Comparison of ENCODE assay signal across 8 cellular contexts in the genomic region with DNA sequence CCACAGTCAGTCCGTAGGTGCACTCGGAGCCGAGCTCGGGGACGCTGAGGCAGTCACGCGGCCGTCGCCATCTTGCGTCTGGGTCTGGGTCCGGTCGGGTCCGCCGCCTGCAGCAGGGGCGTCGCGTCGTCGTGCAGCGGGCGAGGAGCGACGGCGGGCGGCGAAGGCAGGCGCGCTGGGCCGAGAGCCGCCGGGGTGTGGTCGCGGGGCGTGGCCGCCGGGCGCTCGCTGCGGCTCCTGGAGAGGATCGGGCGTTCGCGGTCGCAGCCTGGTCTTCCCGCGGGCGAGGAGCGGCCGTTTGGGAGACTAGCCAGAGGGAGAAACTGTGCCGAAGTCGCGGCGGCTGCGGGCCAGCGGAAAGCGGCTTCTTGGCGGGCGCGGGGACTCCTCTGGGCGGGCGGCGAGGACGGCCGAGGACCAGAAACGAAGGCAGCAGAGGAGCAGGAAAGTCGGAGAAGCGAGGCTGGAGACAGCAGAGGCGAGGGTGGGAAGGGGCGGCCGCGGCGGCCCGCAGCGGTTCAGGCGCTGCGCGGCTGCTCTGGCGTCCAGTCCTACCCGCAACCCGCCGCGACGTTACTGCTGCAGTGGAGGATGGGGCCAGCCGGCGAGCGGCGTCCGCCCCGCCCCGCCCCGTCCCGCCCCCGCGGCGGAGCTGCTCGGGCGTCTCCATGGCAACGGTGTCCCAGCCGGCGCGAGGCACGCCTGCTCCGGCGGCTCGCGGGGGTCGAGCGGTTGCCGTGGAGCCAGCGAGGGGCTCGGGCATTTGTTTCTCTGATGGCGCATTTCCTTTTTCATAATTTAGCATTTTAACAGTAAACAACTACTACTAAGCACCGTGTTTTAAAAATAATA. TPM values are rescaled to one million over a fixed set of nuclear protein-coding genes. Genes with fewer than 3 reads are reported as not detected.
DNase-seq lines count a peak whose midpoint lies in the region; ATAC-seq, FAIRE-seq and TF ChIP-seq lines count a peak whose summit lies in the region.

TSS of gene PNMA1 (minus strand) at position 581 of the 852 bp plus-strand sequence. CDS start 745 bp downstream, outside the sequence.

- WGBS in H1 (ENCODE audit: extremely low coverage in 1 of 2, insufficient coverage in 1 of 2, insufficient read length in 1 of 2, insufficient replicate concordance in 2 of 2, low coverage in 1 of 2, low lambda C conversion rate in 2 of 2, missing lambda C conversion rate in 1 of 2), 2 experiments: 2% methylated on average over 50 of the region's 113 CpGs; no CpG with 5 or more reads in 1 of the 2 experiments
- WGBS in mesendoderm (ENCODE audit: extremely low coverage, insufficient coverage, low lambda C conversion rate): no CpG with 5 or more reads among the region's 113 CpGs

- peak within 1 kb of the TSS; percentile 92 for H3K4me3 ChIP-seq in CD8-positive, alpha-beta T cell (ENCODE audit: low read depth, low read length)
- H3K4me3 ChIP-seq in H1 (ENCODE audit: extremely low read depth in 1 of 4, insufficient read depth in 2 of 4, low read depth in 3 of 4, low read length in 4 of 4) (peak within 1 kb of the TSS; percentile 88 to 98 (median 94)), mesendoderm (ENCODE audit: low read length) (peak within 1 kb of the TSS; percentile 49)

- H3K79me1 ChIP-seq in H1 (ENCODE audit: low read depth, low read length): peaks cover 13% of the 10 kb centered on the region
- H3K79me1 ChIP-seq in mesendoderm (ENCODE audit: low read length): peaks cover 11% of the 10 kb centered on the region

- H3K27me3 Mint-ChIP-seq in CD8-positive, alpha-beta T cell (ENCODE audit: low read depth): no peaks in the 10 kb centered on the region
- no peaks in the 10 kb centered on the region for H3K27me3 Mint-ChIP-seq in activated CD8-positive, alpha-beta memory T cell treated with anti-CD3 and anti-CD28 coated beads, Interleukin-2, amount 10 ng/mL, durations not matched to agents 7 days and 5 days

- H3K9ac ChIP-seq in H1 (replicated peaks in 1 of 4; ENCODE audit: extremely low read depth in 1 of 4, low read depth in 3 of 4, low read length in 3 of 4) (peak within 1 kb of the TSS; percentile 93 to 98 (median 94)), mesendoderm (ENCODE audit: low read length) (peak within 1 kb of the TSS; percentile 72)

- H2BK5ac ChIP-seq in H1 (ENCODE audit: low read depth, low read length) (peak within 1 kb of the TSS; percentile 92), mesendoderm (ENCODE audit: low read length) (no peak within 1 kb of the TSS)

- no peak for TF ChIP-seq CTCF in CD8-positive, alpha-beta T cell (IDR thresholded peaks at IDR 0.05)
- TF ChIP-seq CTCF in H1 (IDR thresholded peaks at IDR 0.05; ENCODE audit: control extremely low read depth in 1 of 3, insufficient read depth in 1 of 3, low read depth in 1 of 3, low read length in 3 of 3): no peak

- H4K20me1 ChIP-seq in H1 (replicated peaks in 1 of 2; ENCODE audit: control insufficient read depth in 1 of 2, insufficient read depth in 2 of 2, low read length in 2 of 2): peaks cover 12 to 18% of the 10 kb centered on the region in 2 experiments

- H3K56ac ChIP-seq in H1 (replicated peaks; ENCODE audit: insufficient read length, low read depth, low read length) (peak within 1 kb of the TSS; percentile 86), mesendoderm (ENCODE audit: low read length) (peak within 1 kb of the TSS; percentile 87)

- peak within 1 kb of the TSS; percentile 68 for H2BK12ac ChIP-seq in H1 (ENCODE audit: low read depth, low read length)

- no peak within 1 kb of the TSS for H2BK20ac ChIP-seq in H1 (ENCODE audit: low read length)

- peak; percentile 86 to 92 for TF ChIP-seq POLR2A in H1 (IDR thresholded peaks at IDR 0.05; ENCODE audit: control extremely low read depth in 1 of 2, low read depth in 2 of 2, low read length in 2 of 2)

- H3K4me2 ChIP-seq in H1 (ENCODE audit: insufficient read depth in 1 of 2, low read depth in 2 of 2, low read length in 2 of 2) (peak within 1 kb of the TSS; percentile 85 to 99), mesendoderm (ENCODE audit: low read length) (peak within 1 kb of the TSS; percentile 68)

- intact Hi-C loops in CD8-positive, alpha-beta T cell (cut with DNase I, micrococcal nuclease): loop anchor here (1.0 to 5.0 kb wide), 7 partner anchors 27 to 305 kb away; partner anchors contain the start of genes DNAL1 (in 2 of the 2), BBOF1 (in 1 of the 2), COQ6 (in 1 of the 2) and ENTPD5 (in 1 of the 2)

- H3K23ac ChIP-seq in H1 (ENCODE audit: insufficient read length): no peak within 1 kb of the TSS
- peak within 1 kb of the TSS; percentile 91 for H3K23ac ChIP-seq in mesendoderm (ENCODE audit: low read length)

- H3K14ac ChIP-seq in H1 (ENCODE audit: insufficient read length): no peak within 1 kb of the TSS

- H3K27ac ChIP-seq in CD8-positive, alpha-beta T cell (ENCODE audit: low read depth, low read length): peak within 1 kb of the TSS; percentile 76
- H3K27ac ChIP-seq in H1 (ENCODE audit: low read depth, low read length): peak within 1 kb of the TSS; percentile 72
- H3K27ac ChIP-seq in mesendoderm (ENCODE audit: low read depth, low read length): peak within 1 kb of the TSS; percentile 80

- TF ChIP-seq RAD21 in H1 (IDR thresholded peaks at IDR 0.05 in 1 of 2, conservative IDR thresholded peaks at IDR 0.05 in 1 of 2; ENCODE audit: low read depth in 2 of 2, low read length in 2 of 2): no peak

- H4K91ac ChIP-seq in H1 (replicated peaks; ENCODE audit: insufficient read length, low read length): peak within 1 kb of the TSS; percentile 72

- CTCF ChIA-PET in CD8-positive, alpha-beta T cell (lab: Charles Lee): interaction anchor here (1.1 to 1.6 kb wide), 3 partner anchors 14 to 45 kb away, joined by 3 to 8 read pairs (median 4); no protein-coding TSS in a partner anchor
- CTCF ChIA-PET in activated CD8-positive, alpha-beta memory T cell treated with anti-CD3 and anti-CD28 coated beads, Interleukin-2, amount 10 ng/mL, durations not matched to agents 7 days and 5 days (lab: Charles Lee): interaction anchor here (0.8 to 4.1 kb wide), 8 partner anchors 14 to 144 kb away, joined by 3 to 20 read pairs (median 4); a partner anchor contains a TSS
- CTCF ChIA-PET in H1 (lab: Charles Lee; ENCODE audit: partially characterized antibody): interaction anchor here (1.2 to 3.7 kb wide), 3 partner anchors 14 to 50 kb away, joined by 3 to 15 read pairs (median 4); no protein-coding TSS in a partner anchor

- peaks cover 35% of the 10 kb centered on the region for H3K36me3 Mint-ChIP-seq in CD8-positive, alpha-beta T cell
- peaks cover 32% of the 10 kb centered on the region for H3K36me3 Mint-ChIP-seq in activated CD8-positive, alpha-beta memory T cell treated with anti-CD3 and anti-CD28 coated beads, Interleukin-2, amount 10 ng/mL, durations not matched to agents 7 days and 5 days

- 0 out of 2 replicates have a peak within 1 kb of the TSS, but pooled peaks have one; percentile 37 for H2AFZ ChIP-seq in H1 (ENCODE audit: low read length)

- peaks cover 34% of the 10 kb centered on the region for H3K4me1 Mint-ChIP-seq in CD8-positive, alpha-beta T cell (ENCODE audit: low read depth)
- H3K4me1 Mint-ChIP-seq in activated CD8-positive, alpha-beta memory T cell treated with anti-CD3 and anti-CD28 coated beads, Interleukin-2, amount 10 ng/mL, durations not matched to agents 7 days and 5 days: peaks cover 19% of the 10 kb centered on the region

- H3K79me2 ChIP-seq in H1 (ENCODE audit: control insufficient read depth in 1 of 2, insufficient read depth in 2 of 2, low read length in 2 of 2) (peaks cover 5 to 33% of the 10 kb centered on the region in 2 experiments), mesendoderm (ENCODE audit: control insufficient read depth, insufficient read depth, low read length) (peaks cover 15% of the 10 kb centered on the region)

- H2AK5ac ChIP-seq in H1 (ENCODE audit: low read depth, low read length) (no peak within 1 kb of the TSS; the same call in 1 of the 2 replicates), mesendoderm (ENCODE audit: low read length) (no peak within 1 kb of the TSS)

- H3K23me2 ChIP-seq in H1 (ENCODE audit: low read depth, low read length): peaks cover 36% of the 10 kb centered on the region

- no peaks in the 10 kb centered on the region for H3K27me3 ChIP-seq in CD8-positive, alpha-beta T cell (ENCODE audit: insufficient read depth, low read length)
- peaks cover 0 to 6% (median 2%) of the 10 kb centered on the region in 4 experiments; a peak in 3 of 7 replicates for H3K27me3 ChIP-seq in H1 (replicated peaks in 1 of 4; ENCODE audit: control insufficient read depth in 3 of 4, extremely low read depth in 1 of 4, insufficient read depth in 3 of 4, low read length in 3 of 4)
- H3K27me3 ChIP-seq in mesendoderm (ENCODE audit: insufficient read depth, low read length, poor library complexity): no peaks in the 10 kb centered on the region

- peaks cover 12% of the 10 kb centered on the region for H3K36me3 ChIP-seq in CD8-positive, alpha-beta T cell (ENCODE audit: insufficient read depth, low read length)
- H3K36me3 ChIP-seq in H1 (ENCODE audit: control insufficient read depth in 2 of 4, insufficient read depth in 4 of 4, low read length in 3 of 4) (0 out of 8 replicates have a peak, but pooled peaks cover 0 to 3% (median 0%) of the 10 kb centered on the region in 4 experiments), mesendoderm (ENCODE audit: control insufficient read depth, insufficient read depth, low read length) (no peaks in the 10 kb centered on the region)

- peak within 1 kb of the TSS; percentile 94 for H3K4ac ChIP-seq in H1 (replicated peaks; ENCODE audit: insufficient read length, low read depth, low read length)
- H3K4ac ChIP-seq in mesendoderm (ENCODE audit: low read depth, low read length): no peak within 1 kb of the TSS

- H2BK15ac ChIP-seq in H1 (ENCODE audit: low read length): peak within 1 kb of the TSS; percentile 97
- no peak within 1 kb of the TSS for H2BK15ac ChIP-seq in mesendoderm (replicated peaks; ENCODE audit: low read depth)

- FAIRE-seq in HTR-8/SVneo (lab: Jason Lieb, UNC) (peak; percentile 99), H1 (lab: Jason Lieb, UNC) (no peak)

- H3K9me3 ChIP-seq in CD8-positive, alpha-beta T cell (ENCODE audit: low read length): no peaks in the 10 kb centered on the region
- H3K9me3 ChIP-seq in H1 (ENCODE audit: insufficient read depth in 2 of 2, low read depth in 1 of 2, low read length in 1 of 2): no peaks in the 10 kb centered on the region

- no peaks in the 10 kb centered on the region for H3K9me3 Mint-ChIP-seq in CD8-positive, alpha-beta T cell
- H3K9me3 Mint-ChIP-seq in activated CD8-positive, alpha-beta memory T cell treated with anti-CD3 and anti-CD28 coated beads, Interleukin-2, amount 10 ng/mL, durations not matched to agents 7 days and 5 days (ENCODE audit: low read depth): no peaks in the 10 kb centered on the region

- H3K18ac ChIP-seq in H1 (ENCODE audit: extremely low read depth, low read length) (peak within 1 kb of the TSS; percentile 100), mesendoderm (ENCODE audit: low read length) (peak within 1 kb of the TSS; percentile 90)

- peak; percentile 72 for ATAC-seq in CD8-positive, alpha-beta T cell
- peak; percentile 62 for ATAC-seq in GM21360 (IDR thresholded peaks at IDR 0.05; ENCODE audit: unreplicated experiment)
- ATAC-seq in activated CD8-positive, alpha-beta memory T cell treated with anti-CD3 and anti-CD28 coated beads, Interleukin-2, amount 10 ng/mL, durations not matched to agents 7 days and 5 days: peak; percentile 79

- POLR2A ChIA-PET in CD8-positive, alpha-beta T cell (lab: Charles Lee): interaction anchor here (0.6 to 3.8 kb wide), 10 partner anchors 29 to 686 kb away, joined by 3 to 16 read pairs (median 4); partner anchors contain the start of genes ACOT4, ACOT6, NUMB and PTGR2
- POLR2A ChIA-PET in H1 (lab: Charles Lee; ENCODE audit: partially characterized antibody): interaction anchor here (0.7 to 2.4 kb wide), 20 partner anchors 9 to 145 kb away, joined by 3 to 15 read pairs (median 4); partner anchors contain the start of genes ACOT2, ACOT6, DNAL1 and PTGR2

- H2BK120ac ChIP-seq in H1 (replicated peaks; ENCODE audit: low read depth, low read length) (peak within 1 kb of the TSS; percentile 61), mesendoderm (ENCODE audit: low read depth, low read length) (peak within 1 kb of the TSS; percentile 14)

- TF ChIP-seq EP300 in H1 (IDR thresholded peaks at IDR 0.05; ENCODE audit: borderline replicate concordance in 1 of 2, low read depth in 2 of 2, low read length in 2 of 2): no peak

- H4K8ac ChIP-seq in H1 (ENCODE audit: extremely low read depth, insufficient read depth, low read length) (peak within 1 kb of the TSS; percentile 94), mesendoderm (ENCODE audit: low read depth, low read length) (no peak within 1 kb of the TSS)

- peak; percentile 67 to 90 (median 85) for DNase-seq in CD8-positive, alpha-beta T cell
- DNase-seq in HTR-8/SVneo (ENCODE audit: insufficient read length, low spot score) (peak; percentile 99), NOMO-1 treated with dmso at 0.1 percent for 144 hours (lab: John Stamatoyannopoulos, UW; ENCODE audit: unreplicated experiment) (peak; percentile 30), H1 (ENCODE audit: low read depth in 1 of 2, low spot score in 2 of 2) (peak; percentile 31 to 88), mesendoderm (peak; percentile 90)
- peak; percentile 92 for DNase-seq in activated CD8-positive, alpha-beta memory T cell treated with anti-CD3 and anti-CD28 coated beads, Interleukin-2, amount 10 ng/mL, durations not matched to agents 7 days and 5 days
- DNase-seq in stimulated activated CD8-positive, alpha-beta memory T cell treated with anti-CD3 and anti-CD28 coated beads, Interleukin-12 subunit alpha, Interleukin-12 subunit beta, amount 100 ng/mL, for 4 hours (ENCODE audit: low read depth): peak; percentile 79

- peak within 1 kb of the TSS; percentile 92 for H3K4me3 Mint-ChIP-seq in CD8-positive, alpha-beta T cell
- peak within 1 kb of the TSS; percentile 96 for H3K4me3 Mint-ChIP-seq in activated CD8-positive, alpha-beta memory T cell treated with anti-CD3 and anti-CD28 coated beads, Interleukin-2, amount 10 ng/mL, durations not matched to agents 7 days and 5 days

- H4K5ac ChIP-seq in H1 (ENCODE audit: insufficient read length, low read depth, low read length) (peak within 1 kb of the TSS; percentile 85), mesendoderm (ENCODE audit: low read length) (no peak within 1 kb of the TSS)

- H3K4me1 ChIP-seq in CD8-positive, alpha-beta T cell (ENCODE audit: insufficient read depth, low read length): peaks cover 10% of the 10 kb centered on the region
- H3K4me1 ChIP-seq in H1 (replicated peaks in 1 of 4; ENCODE audit: control insufficient read depth in 3 of 4, insufficient read depth in 4 of 4, low read length in 3 of 4): peaks cover 0 to 23% (median 14%) of the 10 kb centered on the region in 4 experiments; a peak in 6 of 7 replicates
- H3K4me1 ChIP-seq in mesendoderm (ENCODE audit: control insufficient read depth, low read depth, low read length): peaks cover 9% of the 10 kb centered on the region

- H3K27ac Mint-ChIP-seq in CD8-positive, alpha-beta T cell: peak within 1 kb of the TSS; percentile 96
- H3K27ac Mint-ChIP-seq in activated CD8-positive, alpha-beta memory T cell treated with anti-CD3 and anti-CD28 coated beads, Interleukin-2, amount 10 ng/mL, durations not matched to agents 7 days and 5 days: peak within 1 kb of the TSS; percentile 95

RNA-seq across cellular contexts. Expression of gene PNMA1, which starts in this region (rescaled TPM):
- 10 to 100 TPM; 39.4 to 39.8 TPM for total RNA-seq in CD8-positive, alpha-beta T cell
- total RNA-seq in activated CD8-positive, alpha-beta memory T cell treated with anti-CD3 and anti-CD28 coated beads, Interleukin-2, amount 10 ng/mL, durations not matched to agents 7 days and 5 days: 10 to 100 TPM; 27.1 to 36.6 TPM
- 52.7 and 55.1 TPM in 2 replicates for total RNA-seq in H1 (2021; fragmentation: NEBNext Ultra II Directional; extraction: Animal tissue kit (Norgen Biotek cat#: 25700))
- 15.8 and 23.3 TPM in 2 replicates for polyA plus RNA-seq in H1 (2011; rRNA removed)
- polyA plus RNA-seq in H1 (2011; cell fraction: cytosol; rRNA removed): 23.1 TPM
- 16.1 TPM for polyA plus RNA-seq in H1 (2011; cell fraction: nucleus; rRNA removed)
- polyA plus RNA-seq in H1 (2012, experiment 1 of 2): 44.2 to 49.8 TPM (median 48.1 TPM) in 4 replicates
- 34.1 TPM for polyA plus RNA-seq in H1 (2012, experiment 2 of 2)
- 29.7 TPM for polyA plus RNA-seq in H1 (2013, experiment 1 of 2)
- polyA plus RNA-seq in H1 (2013, experiment 2 of 2): 29.0 TPM
- polyA minus RNA-seq in H1 (2011; rRNA and poly(A)+ RNA removed): 10.0 and 14.9 TPM in 2 replicates
- 14.5 TPM for polyA minus RNA-seq in H1 (2011; cell fraction: cytosol; rRNA and poly(A)+ RNA removed)
- polyA minus RNA-seq in H1 (2011; cell fraction: nucleus; rRNA and poly(A)+ RNA removed): 12.4 TPM
- 34.5 TPM for polyA plus RNA-seq in mesendoderm (2013, experiment 1 of 2)
- 34.4 TPM for polyA plus RNA-seq in mesendoderm (2013, experiment 2 of 2)

Comparison
In these comparisons a context has a peak if more than half of its experiments do, and no peak if none do; other contexts are left out.
1. Peak in every context shown above with its lines: DNase-seq, ATAC-seq, H3K4me3 ChIP-seq and H3K27ac ChIP-seq.
2. DNase-seq: peak in every context shown above with its lines; median percentile 99 in HTR-8/SVneo; 92 in activated CD8-positive, alpha-beta memory T cell treated with anti-CD3 and anti-CD28 coated beads, Interleukin-2, amount 10 ng/mL, durations not matched to agents 7 days and 5 days; 90 in mesendoderm; 85 in CD8-positive, alpha-beta T cell; 79 in stimulated activated CD8-positive, alpha-beta memory T cell treated with anti-CD3 and anti-CD28 coated beads, Interleukin-12 subunit alpha, Interleukin-12 subunit beta, amount 100 ng/mL, for 4 hours; 60 in H1; 30 in NOMO-1 treated with dmso at 0.1 percent for 144 hours.